In the genomic region with DNA sequence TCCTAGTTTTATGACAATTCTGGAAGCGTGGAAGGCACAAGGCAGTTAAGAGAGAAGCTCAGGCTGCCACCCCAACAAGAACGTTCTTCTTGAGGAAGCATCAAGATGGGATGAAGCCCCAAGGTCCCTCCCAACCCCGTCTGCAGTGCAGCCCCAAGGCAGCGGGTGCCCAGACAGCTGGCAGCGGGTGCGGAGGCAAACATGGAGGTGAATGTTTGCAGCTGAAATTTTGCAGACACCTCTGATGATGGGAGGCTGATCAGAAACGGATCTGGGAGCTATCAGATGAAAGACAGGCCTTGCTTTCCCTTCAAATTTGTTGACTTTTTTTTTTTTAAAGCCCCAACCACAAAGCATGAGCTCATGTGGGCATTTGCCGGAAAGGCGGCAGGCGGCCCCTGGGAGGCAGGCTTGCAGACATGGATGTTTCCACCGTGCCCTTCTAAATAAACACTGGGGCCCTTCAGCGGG, we compare ENCODE assay signal across 2 cellular contexts.
TF ChIP-seq lines count a peak whose summit lies in the region.

No MANE protein-coding gene starts in this region.

TF ChIP-seq in SK-N-SH, 30 proteins besides CTCF, POLR2A, EP300 and RAD21:
- TF ChIP-seq, protein P1, sequence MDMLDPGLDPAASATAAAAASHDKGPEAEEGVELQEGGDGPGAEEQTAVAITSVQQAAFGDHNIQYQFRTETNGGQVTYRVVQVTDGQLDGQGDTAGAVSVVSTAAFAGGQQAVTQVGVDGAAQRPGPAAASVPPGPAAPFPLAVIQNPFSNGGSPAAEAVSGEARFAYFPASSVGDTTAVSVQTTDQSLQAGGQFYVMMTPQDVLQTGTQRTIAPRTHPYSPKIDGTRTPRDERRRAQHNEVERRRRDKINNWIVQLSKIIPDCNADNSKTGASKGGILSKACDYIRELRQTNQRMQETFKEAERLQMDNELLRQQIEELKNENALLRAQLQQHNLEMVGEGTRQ (IDR thresholded peaks at IDR 0.05; ENCODE audit: borderline replicate concordance, low read depth, low read length): no peak
- no peak for TF ChIP-seq MEF2A (IDR thresholded peaks at IDR 0.05; ENCODE audit: borderline replicate concordance, low read depth)
- TF ChIP-seq YY1 (IDR thresholded peaks at IDR 0.05; ENCODE audit: low read depth): no peak
- TF ChIP-seq POLR2AphosphoS5 (IDR thresholded peaks at IDR 0.05; ENCODE audit: low read depth, low read length): no peak
- no peak for TF ChIP-seq GABPA (IDR thresholded peaks at IDR 0.05; ENCODE audit: low read depth)
- TF ChIP-seq TCF12 (IDR thresholded peaks at IDR 0.05): no peak
- no peak for TF ChIP-seq TAF1 (IDR thresholded peaks at IDR 0.05; ENCODE audit: borderline replicate concordance, low read depth, low read length)
- TF ChIP-seq TEAD4 (IDR thresholded peaks at IDR 0.05; ENCODE audit: borderline replicate concordance, insufficient read depth): no peak
- TF ChIP-seq GATA2 (CRISPR knock-in tag; IDR thresholded peaks at IDR 0.05): no peak
- TF ChIP-seq FOXJ3 (CRISPR knock-in tag; IDR thresholded peaks at IDR 0.05): no peak
- TF ChIP-seq, protein P2, sequence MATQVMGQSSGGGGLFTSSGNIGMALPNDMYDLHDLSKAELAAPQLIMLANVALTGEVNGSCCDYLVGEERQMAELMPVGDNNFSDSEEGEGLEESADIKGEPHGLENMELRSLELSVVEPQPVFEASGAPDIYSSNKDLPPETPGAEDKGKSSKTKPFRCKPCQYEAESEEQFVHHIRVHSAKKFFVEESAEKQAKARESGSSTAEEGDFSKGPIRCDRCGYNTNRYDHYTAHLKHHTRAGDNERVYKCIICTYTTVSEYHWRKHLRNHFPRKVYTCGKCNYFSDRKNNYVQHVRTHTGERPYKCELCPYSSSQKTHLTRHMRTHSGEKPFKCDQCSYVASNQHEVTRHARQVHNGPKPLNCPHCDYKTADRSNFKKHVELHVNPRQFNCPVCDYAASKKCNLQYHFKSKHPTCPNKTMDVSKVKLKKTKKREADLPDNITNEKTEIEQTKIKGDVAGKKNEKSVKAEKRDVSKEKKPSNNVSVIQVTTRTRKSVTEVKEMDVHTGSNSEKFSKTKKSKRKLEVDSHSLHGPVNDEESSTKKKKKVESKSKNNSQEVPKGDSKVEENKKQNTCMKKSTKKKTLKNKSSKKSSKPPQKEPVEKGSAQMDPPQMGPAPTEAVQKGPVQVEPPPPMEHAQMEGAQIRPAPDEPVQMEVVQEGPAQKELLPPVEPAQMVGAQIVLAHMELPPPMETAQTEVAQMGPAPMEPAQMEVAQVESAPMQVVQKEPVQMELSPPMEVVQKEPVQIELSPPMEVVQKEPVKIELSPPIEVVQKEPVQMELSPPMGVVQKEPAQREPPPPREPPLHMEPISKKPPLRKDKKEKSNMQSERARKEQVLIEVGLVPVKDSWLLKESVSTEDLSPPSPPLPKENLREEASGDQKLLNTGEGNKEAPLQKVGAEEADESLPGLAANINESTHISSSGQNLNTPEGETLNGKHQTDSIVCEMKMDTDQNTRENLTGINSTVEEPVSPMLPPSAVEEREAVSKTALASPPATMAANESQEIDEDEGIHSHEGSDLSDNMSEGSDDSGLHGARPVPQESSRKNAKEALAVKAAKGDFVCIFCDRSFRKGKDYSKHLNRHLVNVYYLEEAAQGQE (IDR thresholded peaks at IDR 0.05; ENCODE audit: low read depth, low read length): no peak
- no peak for TF ChIP-seq FOSL2 (IDR thresholded peaks at IDR 0.05; ENCODE audit: borderline replicate concordance, low read depth)
- no peak for TF ChIP-seq EZH2phosphoT487 (IDR thresholded peaks at IDR 0.05; ENCODE audit: borderline replicate concordance, low read depth)
- TF ChIP-seq, protein P3, sequence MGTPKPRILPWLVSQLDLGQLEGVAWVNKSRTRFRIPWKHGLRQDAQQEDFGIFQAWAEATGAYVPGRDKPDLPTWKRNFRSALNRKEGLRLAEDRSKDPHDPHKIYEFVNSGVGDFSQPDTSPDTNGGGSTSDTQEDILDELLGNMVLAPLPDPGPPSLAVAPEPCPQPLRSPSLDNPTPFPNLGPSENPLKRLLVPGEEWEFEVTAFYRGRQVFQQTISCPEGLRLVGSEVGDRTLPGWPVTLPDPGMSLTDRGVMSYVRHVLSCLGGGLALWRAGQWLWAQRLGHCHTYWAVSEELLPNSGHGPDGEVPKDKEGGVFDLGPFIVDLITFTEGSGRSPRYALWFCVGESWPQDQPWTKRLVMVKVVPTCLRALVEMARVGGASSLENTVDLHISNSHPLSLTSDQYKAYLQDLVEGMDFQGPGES (IDR thresholded peaks at IDR 0.05; ENCODE audit: low read depth, low read length): no peak
- TF ChIP-seq, protein P4, sequence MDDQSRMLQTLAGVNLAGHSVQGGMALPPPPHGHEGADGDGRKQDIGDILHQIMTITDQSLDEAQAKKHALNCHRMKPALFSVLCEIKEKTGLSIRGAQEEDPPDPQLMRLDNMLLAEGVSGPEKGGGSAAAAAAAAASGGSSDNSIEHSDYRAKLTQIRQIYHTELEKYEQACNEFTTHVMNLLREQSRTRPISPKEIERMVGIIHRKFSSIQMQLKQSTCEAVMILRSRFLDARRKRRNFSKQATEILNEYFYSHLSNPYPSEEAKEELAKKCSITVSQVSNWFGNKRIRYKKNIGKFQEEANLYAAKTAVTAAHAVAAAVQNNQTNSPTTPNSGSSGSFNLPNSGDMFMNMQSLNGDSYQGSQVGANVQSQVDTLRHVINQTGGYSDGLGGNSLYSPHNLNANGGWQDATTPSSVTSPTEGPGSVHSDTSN (IDR thresholded peaks at IDR 0.05): no peak
- no peak for TF ChIP-seq SMC3 (IDR thresholded peaks at IDR 0.05; ENCODE audit: low read depth, low read length)
- TF ChIP-seq ELF1 (IDR thresholded peaks at IDR 0.05): no peak
- no peak for TF ChIP-seq FOXM1 (IDR thresholded peaks at IDR 0.05; ENCODE audit: low read depth)
- no peak for TF ChIP-seq RXRA (IDR thresholded peaks at IDR 0.05; ENCODE audit: borderline replicate concordance, low read depth)
- no peak for TF ChIP-seq NFIC (IDR thresholded peaks at IDR 0.05; ENCODE audit: borderline replicate concordance)

TF ChIP-seq in SK-N-SH treated with all-trans-retinoic acid at 6 μM for 48 hours, 23 proteins besides CTCF, POLR2A, EP300 and RAD21:
- TF ChIP-seq ESRRG (CRISPR knock-in tag; IDR thresholded peaks at IDR 0.05) (no peak), ARNTL (CRISPR knock-in tag; IDR thresholded peaks at IDR 0.05; ENCODE audit: borderline replicate concordance, low read depth) (no peak), ZNF8 (CRISPR knock-in tag; IDR thresholded peaks at IDR 0.05) (no peak), ZC3H10 (CRISPR knock-in tag; IDR thresholded peaks at IDR 0.05) (no peak), OSR1 (CRISPR knock-in tag; IDR thresholded peaks at IDR 0.05) (no peak), ZNF565 (CRISPR knock-in tag; conservative IDR thresholded peaks at IDR 0.05; ENCODE audit: low read depth) (no peak), PPARA (CRISPR knock-in tag; IDR thresholded peaks at IDR 0.05; ENCODE audit: borderline replicate concordance) (no peak), BACH2 (CRISPR knock-in tag; IDR thresholded peaks at IDR 0.05; ENCODE audit: borderline replicate concordance) (no peak), RARB (CRISPR knock-in tag; IDR thresholded peaks at IDR 0.05) (no peak), SNAI2 (CRISPR knock-in tag; IDR thresholded peaks at IDR 0.05) (no peak), TCF4 (CRISPR knock-in tag; IDR thresholded peaks at IDR 0.05; ENCODE audit: borderline replicate concordance) (no peak), TOX (CRISPR knock-in tag; IDR thresholded peaks at IDR 0.05; ENCODE audit: borderline replicate concordance) (no peak)
- TF ChIP-seq, protein P5, sequence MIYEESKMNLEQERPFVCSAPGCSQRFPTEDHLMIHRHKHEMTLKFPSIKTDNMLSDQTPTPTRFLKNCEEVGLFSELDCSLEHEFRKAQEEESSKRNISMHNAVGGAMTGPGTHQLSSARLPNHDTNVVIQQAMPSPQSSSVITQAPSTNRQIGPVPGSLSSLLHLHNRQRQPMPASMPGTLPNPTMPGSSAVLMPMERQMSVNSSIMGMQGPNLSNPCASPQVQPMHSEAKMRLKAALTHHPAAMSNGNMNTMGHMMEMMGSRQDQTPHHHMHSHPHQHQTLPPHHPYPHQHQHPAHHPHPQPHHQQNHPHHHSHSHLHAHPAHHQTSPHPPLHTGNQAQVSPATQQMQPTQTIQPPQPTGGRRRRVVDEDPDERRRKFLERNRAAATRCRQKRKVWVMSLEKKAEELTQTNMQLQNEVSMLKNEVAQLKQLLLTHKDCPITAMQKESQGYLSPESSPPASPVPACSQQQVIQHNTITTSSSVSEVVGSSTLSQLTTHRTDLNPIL (CRISPR knock-in tag; IDR thresholded peaks at IDR 0.05; ENCODE audit: low read depth): no peak
- TF ChIP-seq, protein P6, sequence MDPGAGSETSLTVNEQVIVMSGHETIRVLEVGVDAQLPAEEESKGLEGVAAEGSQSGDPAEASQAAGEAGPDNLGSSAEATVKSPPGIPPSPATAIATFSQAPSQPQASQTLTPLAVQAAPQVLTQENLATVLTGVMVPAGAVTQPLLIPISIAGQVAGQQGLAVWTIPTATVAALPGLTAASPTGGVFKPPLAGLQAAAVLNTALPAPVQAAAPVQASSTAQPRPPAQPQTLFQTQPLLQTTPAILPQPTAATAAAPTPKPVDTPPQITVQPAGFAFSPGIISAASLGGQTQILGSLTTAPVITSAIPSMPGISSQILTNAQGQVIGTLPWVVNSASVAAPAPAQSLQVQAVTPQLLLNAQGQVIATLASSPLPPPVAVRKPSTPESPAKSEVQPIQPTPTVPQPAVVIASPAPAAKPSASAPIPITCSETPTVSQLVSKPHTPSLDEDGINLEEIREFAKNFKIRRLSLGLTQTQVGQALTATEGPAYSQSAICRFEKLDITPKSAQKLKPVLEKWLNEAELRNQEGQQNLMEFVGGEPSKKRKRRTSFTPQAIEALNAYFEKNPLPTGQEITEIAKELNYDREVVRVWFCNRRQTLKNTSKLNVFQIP (CRISPR knock-in tag; IDR thresholded peaks at IDR 0.05; ENCODE audit: borderline replicate concordance, low read depth): no peak
- TF ChIP-seq, protein P7, sequence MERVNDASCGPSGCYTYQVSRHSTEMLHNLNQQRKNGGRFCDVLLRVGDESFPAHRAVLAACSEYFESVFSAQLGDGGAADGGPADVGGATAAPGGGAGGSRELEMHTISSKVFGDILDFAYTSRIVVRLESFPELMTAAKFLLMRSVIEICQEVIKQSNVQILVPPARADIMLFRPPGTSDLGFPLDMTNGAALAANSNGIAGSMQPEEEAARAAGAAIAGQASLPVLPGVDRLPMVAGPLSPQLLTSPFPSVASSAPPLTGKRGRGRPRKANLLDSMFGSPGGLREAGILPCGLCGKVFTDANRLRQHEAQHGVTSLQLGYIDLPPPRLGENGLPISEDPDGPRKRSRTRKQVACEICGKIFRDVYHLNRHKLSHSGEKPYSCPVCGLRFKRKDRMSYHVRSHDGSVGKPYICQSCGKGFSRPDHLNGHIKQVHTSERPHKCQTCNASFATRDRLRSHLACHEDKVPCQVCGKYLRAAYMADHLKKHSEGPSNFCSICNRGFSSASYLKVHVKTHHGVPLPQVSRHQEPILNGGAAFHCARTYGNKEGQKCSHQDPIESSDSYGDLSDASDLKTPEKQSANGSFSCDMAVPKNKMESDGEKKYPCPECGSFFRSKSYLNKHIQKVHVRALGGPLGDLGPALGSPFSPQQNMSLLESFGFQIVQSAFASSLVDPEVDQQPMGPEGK (CRISPR knock-in tag; IDR thresholded peaks at IDR 0.05; ENCODE audit: borderline replicate concordance): no peak
- TF ChIP-seq, protein P8, sequence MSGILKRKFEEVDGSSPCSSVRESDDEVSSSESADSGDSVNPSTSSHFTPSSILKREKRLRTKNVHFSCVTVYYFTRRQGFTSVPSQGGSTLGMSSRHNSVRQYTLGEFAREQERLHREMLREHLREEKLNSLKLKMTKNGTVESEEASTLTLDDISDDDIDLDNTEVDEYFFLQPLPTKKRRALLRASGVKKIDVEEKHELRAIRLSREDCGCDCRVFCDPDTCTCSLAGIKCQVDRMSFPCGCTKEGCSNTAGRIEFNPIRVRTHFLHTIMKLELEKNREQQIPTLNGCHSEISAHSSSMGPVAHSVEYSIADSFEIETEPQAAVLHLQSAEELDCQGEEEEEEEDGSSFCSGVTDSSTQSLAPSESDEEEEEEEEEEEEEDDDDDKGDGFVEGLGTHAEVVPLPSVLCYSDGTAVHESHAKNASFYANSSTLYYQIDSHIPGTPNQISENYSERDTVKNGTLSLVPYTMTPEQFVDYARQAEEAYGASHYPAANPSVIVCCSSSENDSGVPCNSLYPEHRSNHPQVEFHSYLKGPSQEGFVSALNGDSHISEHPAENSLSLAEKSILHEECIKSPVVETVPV (CRISPR knock-in tag; IDR thresholded peaks at IDR 0.05): no peak
